23 cellular contexts compared by ENCODE assay signal in genomic region chr11:15361316-15361715, GRCh38.
"Had no signal": no experiment of that assay in that cellular context is flagged by ENCODE, and none has a peak within 500 bp of the region (broad histone marks: within the 10 kb centered on the region; RNA-seq: fewer than 3 reads in every experiment).

No MANE protein-coding gene starts in this region.

- H3K27ac ChIP-seq: colonic mucosa, esophagus muscularis mucosa, gastroesophageal sphincter, heart left ventricle, hepatocyte, left ventricle myocardium inferior, lower lobe of right lung had no signal

- ATAC-seq: effector memory CD8-positive, alpha-beta T cell; gastroesophageal sphincter; heart left ventricle; left colon; left lobe of liver; lower lobe of right lung; naive thymus-derived CD4-positive, alpha-beta T cell had no signal

- H3K4me1 ChIP-seq: colonic mucosa, esophagus muscularis mucosa, gastroesophageal sphincter, heart left ventricle, left ventricle myocardium inferior, lower lobe of right lung had no signal

- H3K4me2 ChIP-seq: hepatocyte had no signal

- FAIRE-seq: endometrium, frontal cortex, kidney had no signal

- H3K79me2 ChIP-seq: hepatocyte had no signal

- H3K27me3 ChIP-seq: colonic mucosa, esophagus muscularis mucosa, gastroesophageal sphincter, hepatocyte had no signal

- H3K36me3 ChIP-seq: colonic mucosa, esophagus muscularis mucosa, gastroesophageal sphincter, heart left ventricle, left ventricle myocardium inferior, lower lobe of right lung had no signal

- DNase-seq: colonic mucosa; cortex of kidney; effector CD8-positive, alpha-beta T cell; effector memory CD8-positive, alpha-beta T cell; endodermal cell; heart left ventricle; hypothalamus; immature natural killer cell; islet precursor cell; kidney; kidney glomerular epithelial cell; left colon; left ventricle myocardium inferior; lower lobe of right lung; mesenchymal stem cell; midbrain; naive thymus-derived CD4-positive, alpha-beta T cell had no signal

- H3K4me3 ChIP-seq: colonic mucosa, esophagus muscularis mucosa, gastroesophageal sphincter, heart left ventricle, hepatocyte, left ventricle myocardium inferior, lower lobe of right lung had no signal
